1 cellular context compared by ENCODE assay signal in the genomic region with DNA sequence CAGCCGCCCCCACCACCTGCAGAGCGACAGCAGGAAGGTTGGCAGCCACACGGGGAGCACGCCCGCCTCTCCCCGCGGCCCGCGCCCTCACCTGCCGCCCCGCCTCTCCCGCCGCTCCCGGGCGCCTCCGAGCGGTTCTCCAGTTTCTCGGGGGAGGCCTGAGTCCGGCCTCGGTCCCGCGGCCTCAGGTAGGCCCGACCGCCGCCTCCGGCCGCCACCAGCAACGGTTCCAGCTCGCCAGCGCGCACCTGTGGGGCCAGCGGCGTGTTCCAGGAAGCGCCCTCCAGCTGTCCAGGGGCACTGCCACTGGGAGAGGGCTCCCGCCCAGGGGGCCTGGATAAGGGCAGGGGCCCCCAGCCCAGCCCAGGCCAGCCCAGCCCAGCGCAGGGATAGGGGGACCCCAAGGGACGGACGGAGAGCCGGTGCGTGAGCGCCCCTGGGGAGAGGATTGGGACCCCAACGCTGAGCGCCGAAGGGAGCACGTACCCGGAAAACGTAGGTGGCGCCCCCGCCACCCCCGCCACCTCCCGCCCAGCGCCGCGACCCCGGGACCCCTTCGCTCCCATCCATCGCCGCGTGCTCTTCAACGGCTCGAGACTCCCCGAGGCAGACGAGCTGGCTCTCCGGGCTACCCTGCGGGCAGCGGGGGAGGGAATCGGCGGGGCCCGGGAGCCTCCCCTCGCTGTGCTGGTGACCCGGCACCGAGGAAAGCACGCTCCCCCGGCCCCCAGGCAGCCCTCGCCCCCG.
TF ChIP-seq lines count a peak whose summit lies in the region.

No MANE protein-coding gene starts in this region.

TF ChIP-seq in IMR-90, 13 proteins besides CTCF, POLR2A, EP300 and RAD21:
- TF ChIP-seq FOS (IDR thresholded peaks at IDR 0.05; ENCODE audit: low read depth, low read length) = no peak
